Comparison of ENCODE assay signal across 1 cellular context in the genomic region with DNA sequence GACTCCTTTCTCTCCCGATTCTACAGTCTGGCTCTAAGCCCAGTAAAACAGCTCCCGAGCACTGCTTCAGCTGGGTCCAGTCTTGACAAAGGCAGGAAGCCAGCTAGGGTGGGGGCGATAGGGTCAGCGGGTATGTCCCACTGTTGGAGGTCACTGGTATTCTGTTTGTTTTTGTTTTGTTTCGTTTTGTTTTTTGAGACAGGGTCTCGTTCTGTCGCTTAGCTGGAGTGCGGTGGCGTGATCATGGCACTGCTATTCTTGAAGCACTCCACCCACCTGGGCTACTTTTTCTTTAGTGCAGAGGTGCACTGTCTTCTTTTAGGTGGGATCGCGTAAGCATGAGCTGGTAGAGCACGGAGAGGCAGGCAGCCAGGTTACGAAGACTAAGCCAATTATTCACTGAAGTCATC.
TF ChIP-seq lines count a peak whose summit lies in the region.

No MANE protein-coding gene starts in this region.

TF ChIP-seq in H1, 55 proteins besides CTCF, POLR2A, EP300 and RAD21 (continued from another document):
- TF ChIP-seq, protein P1, sequence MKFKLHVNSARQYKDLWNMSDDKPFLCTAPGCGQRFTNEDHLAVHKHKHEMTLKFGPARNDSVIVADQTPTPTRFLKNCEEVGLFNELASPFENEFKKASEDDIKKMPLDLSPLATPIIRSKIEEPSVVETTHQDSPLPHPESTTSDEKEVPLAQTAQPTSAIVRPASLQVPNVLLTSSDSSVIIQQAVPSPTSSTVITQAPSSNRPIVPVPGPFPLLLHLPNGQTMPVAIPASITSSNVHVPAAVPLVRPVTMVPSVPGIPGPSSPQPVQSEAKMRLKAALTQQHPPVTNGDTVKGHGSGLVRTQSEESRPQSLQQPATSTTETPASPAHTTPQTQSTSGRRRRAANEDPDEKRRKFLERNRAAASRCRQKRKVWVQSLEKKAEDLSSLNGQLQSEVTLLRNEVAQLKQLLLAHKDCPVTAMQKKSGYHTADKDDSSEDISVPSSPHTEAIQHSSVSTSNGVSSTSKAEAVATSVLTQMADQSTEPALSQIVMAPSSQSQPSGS (IDR thresholded peaks at IDR 0.05; ENCODE audit: low read length), result no peak
- TF ChIP-seq HDAC6 (IDR thresholded peaks at IDR 0.05; ENCODE audit: low read depth, low read length) (no peak), TCF12 (IDR thresholded peaks at IDR 0.05; ENCODE audit: low read depth, low read length) (no peak), RFX5 (IDR thresholded peaks at IDR 0.05; ENCODE audit: borderline replicate concordance, low read depth, low read length) (no peak), JUND (IDR thresholded peaks at IDR 0.05; ENCODE audit: low read length) (no peak), GTF2F1 (IDR thresholded peaks at IDR 0.05; ENCODE audit: borderline replicate concordance, low read depth, low read length) (no peak), ASH2L (IDR thresholded peaks at IDR 0.05; ENCODE audit: low read length) (no peak), SP2 (IDR thresholded peaks at IDR 0.05; ENCODE audit: low read length) (no peak), KDM5A (IDR thresholded peaks at IDR 0.05; ENCODE audit: low read length) (no peak), EGR1 (IDR thresholded peaks at IDR 0.05; ENCODE audit: borderline replicate concordance, low read depth, low read length) (no peak), TAF7 (optimal IDR thresholded peaks at IDR 0.05; ENCODE audit: borderline replicate concordance, low read depth, low read length) (no peak), SUZ12 (IDR thresholded peaks at IDR 0.05; ENCODE audit: low read length) (no peak), SAP30 (IDR thresholded peaks at IDR 0.05; ENCODE audit: insufficient read depth, insufficient replicate concordance, low read length) (no peak), SIRT6 (IDR thresholded peaks at IDR 0.05; ENCODE audit: low read length) (no peak), SIX5 (IDR thresholded peaks at IDR 0.05; ENCODE audit: low read depth, low read length) (no peak), BACH1 (IDR thresholded peaks at IDR 0.05; ENCODE audit: low read length) (no peak), CBX8 (IDR thresholded peaks at IDR 0.05; ENCODE audit: borderline replicate concordance, low read depth, low read length) (no peak)
